In genomic region chr7:36971515-36972139, GRCh38 we compare ENCODE assay signal across 1 cellular context.
TF ChIP-seq lines count a peak whose summit lies in the region.

No MANE protein-coding gene starts in this region.

TF ChIP-seq in A549, 52 proteins besides CTCF, POLR2A, EP300 and RAD21:
- TF ChIP-seq CBX8 (IDR thresholded peaks at IDR 0.05) (no peak), SMC3 (IDR thresholded peaks at IDR 0.05) (no peak), HMGXB4 (CRISPR knock-in tag; IDR thresholded peaks at IDR 0.05; ENCODE audit: borderline replicate concordance) (no peak), ZC3H11A (IDR thresholded peaks at IDR 0.05) (no peak), HOXB13 (CRISPR knock-in tag; IDR thresholded peaks at IDR 0.05; ENCODE audit: low read depth) (no peak), NFE2L2 (conservative IDR thresholded peaks at IDR 0.05; ENCODE audit: low read length) (no peak), RARB (CRISPR knock-in tag; IDR thresholded peaks at IDR 0.05) (no peak), MAZ (IDR thresholded peaks at IDR 0.05; ENCODE audit: borderline replicate concordance, low read depth, low read length) (no peak), HOXB5 (CRISPR knock-in tag; IDR thresholded peaks at IDR 0.05) (no peak), FOSB (CRISPR knock-in tag; IDR thresholded peaks at IDR 0.05) (no peak), JUN (IDR thresholded peaks at IDR 0.05) (no peak), JUNB (IDR thresholded peaks at IDR 0.05) (no peak), PHF8 (IDR thresholded peaks at IDR 0.05; ENCODE audit: borderline replicate concordance, low read depth) (no peak), CBX2 (IDR thresholded peaks at IDR 0.05; ENCODE audit: borderline replicate concordance, low read depth) (no peak), ZSCAN20 (CRISPR knock-in tag; IDR thresholded peaks at IDR 0.05) (no peak)
